ENCODE assay signal across 9 cellular contexts in the genomic region with DNA sequence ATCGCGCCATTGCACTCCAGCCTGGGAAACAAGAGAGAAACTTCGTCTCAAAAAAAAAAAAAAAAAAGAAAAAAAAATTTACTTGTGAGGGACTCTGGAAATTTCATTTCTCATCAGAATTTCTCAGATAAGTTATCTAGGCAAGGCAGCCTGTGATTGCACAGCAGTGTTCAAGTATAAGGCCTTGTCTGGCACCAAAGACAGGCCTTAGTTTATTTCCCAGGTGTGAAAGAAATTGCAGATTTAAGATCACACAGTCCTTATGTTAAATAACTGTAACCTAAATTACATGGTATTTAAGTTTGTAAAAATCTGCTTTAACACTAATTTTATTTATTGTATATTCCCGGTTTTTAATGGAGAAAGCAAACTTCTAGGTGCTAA. TPM values are rescaled to one million over a fixed set of nuclear protein-coding genes. Genes with fewer than 3 reads are reported as not detected.
DNase-seq lines count a peak whose midpoint lies in the region; ATAC-seq and TF ChIP-seq lines count a peak whose summit lies in the region.
"Had no signal": no experiment of that assay in that cellular context is flagged by ENCODE, and none has a peak within 500 bp of the region (broad histone marks: within the 10 kb centered on the region; RNA-seq: fewer than 3 reads in every experiment).

No MANE protein-coding gene starts in this region.

- no peak for TF ChIP-seq CTCF in GM12865 (IDR thresholded peaks at IDR 0.05; ENCODE audit: insufficient read depth, low read depth, low read length, missing control alignments)
- TF ChIP-seq CTCF in RWPE2 (IDR thresholded peaks at IDR 0.05; ENCODE audit: poor library complexity, severe bottlenecking), result no peak
- no peak for TF ChIP-seq CTCF in gastrocnemius medialis (IDR thresholded peaks at IDR 0.05 in 4 of 5, conservative IDR thresholded peaks at IDR 0.05 in 1 of 5)
- no peak for TF ChIP-seq CTCF in foreskin fibroblast (IDR thresholded peaks at IDR 0.05; ENCODE audit: low read depth, low read length)

- ATAC-seq in RWPE2 (ENCODE audit: low read depth) (no peak), gastrocnemius medialis (no peak), GM18868 (IDR thresholded peaks at IDR 0.05; ENCODE audit: unreplicated experiment) (no peak)

- intact Hi-C loops in gastrocnemius medialis (cut with DNase I; ENCODE audit: low total_unique reads), result loop anchor here (2.0 to 10.0 kb wide), 5 partner anchors 50 to 1717 kb away; a partner anchor contains a TSS

- no peaks in the 10 kb centered on the region for H3K9me3 ChIP-seq in RWPE2 (ENCODE audit: severe bottlenecking)
- H3K9me3 ChIP-seq in gastrocnemius medialis, result no peaks in the 10 kb centered on the region

- H3K36me3 ChIP-seq in RWPE2 (ENCODE audit: low read depth) (peaks cover 11% of the 10 kb centered on the region), gastrocnemius medialis (no peaks in the 10 kb centered on the region)

- in situ Hi-C loops in gastrocnemius medialis (cut with MboI; ENCODE audit: low sequenced_read_pairs in 4 of 4), result loop anchor here in 2 of 4 donors (5.0 to 25.0 kb wide), 2 partner anchors 35 to 1015 kb away; a partner anchor contains a TSS

- H3K27ac ChIP-seq in RWPE2 (ENCODE audit: poor library complexity, severe bottlenecking), result peak overlapping the region; percentile 92
- H3K27ac ChIP-seq in gastrocnemius medialis, result peak overlapping the region; percentile 94 to 98 (median 95)

- H3K4me1 ChIP-seq in RWPE2 (ENCODE audit: insufficient read depth, poor library complexity, severe bottlenecking) (peaks cover 14% of the 10 kb centered on the region), gastrocnemius medialis (peaks cover 8 to 18% of the 10 kb centered on the region in 2 donors)

- H3K27me3 ChIP-seq in RWPE2 (ENCODE audit: insufficient read depth, poor library complexity, severe bottlenecking), result no peaks in the 10 kb centered on the region
- no peaks in the 10 kb centered on the region for H3K27me3 ChIP-seq in gastrocnemius medialis

- TF ChIP-seq POLR2A in erythroblast (IDR thresholded peaks at IDR 0.05; ENCODE audit: low read length) (no peak), gastrocnemius medialis (IDR thresholded peaks at IDR 0.05) (no peak)

- peak; percentile 35 for DNase-seq in GM12865 (ENCODE audit: low read depth)
- no peak for DNase-seq in RWPE2 (ENCODE audit: low spot score)
- DNase-seq in erythroblast (lab: John Stamatoyannopoulos, UW), result peak; percentile 73 to 86
- DNase-seq in gastrocnemius medialis, result no peak
- DNase-seq in T-helper 9 cell, result no peak
- DNase-seq in foreskin fibroblast, result no peak
- no peak for DNase-seq in AG08395 (ENCODE audit: low spot score)
- DNase-seq: NCI-H1092 treated with DMSO at 0.1 percent for 48 hours had no signal

- H3K4me3 ChIP-seq in GM12865 (ENCODE audit: low read depth, low read length) (peak overlapping the region; percentile 73), RWPE2 (ENCODE audit: severe bottlenecking) (no peak overlapping the region), gastrocnemius medialis (peak overlapping the region in 1 of 4 donors; percentile 96), foreskin fibroblast (ENCODE audit: low read depth in 1 of 2, low read length in 2 of 2) (no peak overlapping the region)

RNA-seq across cellular contexts. Expression of a gene that starts 34.8 kb away (rescaled TPM):
- 1 to 10 TPM in 3 of 4 donors, under 1 TPM in 1; 0.10 to 2.0 (median 1.6) TPM for total RNA-seq in gastrocnemius medialis

Comparison
In these comparisons a context has a peak if more than half of its experiments do, and no peak if none do; other contexts are left out.
1. DNase-seq: peak in GM12865 (single experiment) and erythroblast (2 of 2); none in RWPE2 (single experiment), gastrocnemius medialis (0 of 2), T-helper 9 cell (single experiment), foreskin fibroblast (0 of 2) and AG08395 (single experiment).